8 cellular contexts compared by ENCODE assay signal in genomic region chr19:39435499-39436349, GRCh38. TPM values are rescaled to one million over a fixed set of nuclear protein-coding genes. Genes with fewer than 3 reads are reported as not detected.
DNase-seq lines count a peak whose midpoint lies in the region; ATAC-seq and TF ChIP-seq lines count a peak whose summit lies in the region.

Gene RPS16 (minus strand): TSS chr19:39435949. CDS start chr19:39435895, 54 bp downstream.

- H3K4me3 ChIP-seq in liver (ENCODE audit: low read depth in 1 of 3, low read length in 3 of 3) = peak within 1 kb of the TSS; percentile 77 to 90 (median 81)

- H3K36me3 ChIP-seq in liver (ENCODE audit: control insufficient read depth in 4 of 4, insufficient read depth in 3 of 4, low read depth in 1 of 4, low read length in 3 of 4) = peaks cover 15 to 24% (median 17%) of the 10 kb centered on the region in 4 donors

- peak; percentile 99 for DNase-seq in CD14-positive monocyte (ENCODE audit: low spot score)
- DNase-seq in NCI-H82 (lab: John Stamatoyannopoulos, UW) = peak; percentile 100
- peak; percentile 99 to 100 for DNase-seq in activated CD4-positive, alpha-beta T cell treated with anti-CD3 and anti-CD28 coated beads, Interleukin-2, amount 50 U/mL, for 4 hours
- DNase-seq in dermis blood vessel endothelial cell = peak; percentile 99
- DNase-seq in stimulated activated CD4-positive, alpha-beta T cell treated with anti-CD3 and anti-CD28 coated beads, Interleukin-4, amount 100 ng/mL, for 1 hour = peak; percentile 100

- peak within 1 kb of the TSS; percentile 99 for H3K4me3 Mint-ChIP-seq in CD14-positive monocyte

- H3K9me3 Mint-ChIP-seq in CD14-positive monocyte = peaks cover 0 to 3% (median 0%) of the 10 kb centered on the region in 7 donors

- intact Hi-C loops in CD14-positive monocyte (cut with micrococcal nuclease) = loop anchor here (1.0 to 5.0 kb wide), 3 partner anchors 44 to 97 kb away; partner anchors contain the start of genes EID2B (in 1 of the 2), MED29 (in 1 of the 2), PAF1 (in 1 of the 2) and SAMD4B (in 1 of the 2)

- H3K4me1 ChIP-seq in liver (ENCODE audit: control insufficient read depth in 4 of 4, insufficient read depth in 4 of 4, low read length in 3 of 4) = peaks cover 4 to 32% (median 17%) of the 10 kb centered on the region in 4 donors

- TF ChIP-seq CTCF in CD14-positive monocyte (IDR thresholded peaks at IDR 0.05) = no peak
- TF ChIP-seq CTCF in liver (IDR thresholded peaks at IDR 0.05; ENCODE audit: low read depth, low read length, missing input control) = no peak

- H3K27me3 Mint-ChIP-seq in CD14-positive monocyte (ENCODE audit: low read depth in 3 of 3) = peaks cover 6 to 12% (median 9%) of the 10 kb centered on the region in 3 donors

- H3K9me3 ChIP-seq in liver (ENCODE audit: control insufficient read depth in 4 of 4, low read length in 3 of 4) = no peaks in the 10 kb centered on the region

- H3K27ac Mint-ChIP-seq in CD14-positive monocyte = peak within 1 kb of the TSS; percentile 94 to 99 (median 97)

- H3K27me3 ChIP-seq in liver (ENCODE audit: control insufficient read depth in 4 of 4, insufficient read depth in 4 of 4, low read length in 3 of 4) = no peaks in the 10 kb centered on the region

- peak within 1 kb of the TSS; percentile 79 to 81 for H3K27ac ChIP-seq in liver (ENCODE audit: low read depth in 1 of 2, low read length in 2 of 2)

- ATAC-seq in GM19397 (IDR thresholded peaks at IDR 0.05; ENCODE audit: unreplicated experiment) = peak; percentile 84
- peak; percentile 57 for ATAC-seq in HG03571 (IDR thresholded peaks at IDR 0.05; ENCODE audit: unreplicated experiment)

- WGBS in liver = under 1% methylated on average over 61 of the region's 61 CpGs

- H3K36me3 Mint-ChIP-seq in CD14-positive monocyte = peaks cover 28 to 30% of the 10 kb centered on the region in 2 donors

- H3K4me1 Mint-ChIP-seq in CD14-positive monocyte = peaks cover 40% of the 10 kb centered on the region

- peak within 1 kb of the TSS; percentile 86 to 91 for H3K9ac ChIP-seq in liver (ENCODE audit: low read depth in 1 of 2, low read length in 2 of 2)

- TF ChIP-seq RAD21 in liver (IDR thresholded peaks at IDR 0.05) = peak in 1 of 2 donors; percentile 50

TF ChIP-seq in liver, 16 proteins besides CTCF, POLR2A, EP300 and RAD21:
- peak; percentile 51 for TF ChIP-seq FOXA1 (IDR thresholded peaks at IDR 0.05)
- TF ChIP-seq YY1 (IDR thresholded peaks at IDR 0.05) = peak; percentile 93
- TF ChIP-seq TAF1 (conservative IDR thresholded peaks at IDR 0.05) = peak; percentile 99
- TF ChIP-seq EGR1 (IDR thresholded peaks at IDR 0.05; ENCODE audit: low read depth in 2 of 2) = peak in 1 of 2 donors; percentile 75
- TF ChIP-seq, protein P1, sequence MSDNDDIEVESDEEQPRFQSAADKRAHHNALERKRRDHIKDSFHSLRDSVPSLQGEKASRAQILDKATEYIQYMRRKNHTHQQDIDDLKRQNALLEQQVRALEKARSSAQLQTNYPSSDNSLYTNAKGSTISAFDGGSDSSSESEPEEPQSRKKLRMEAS (IDR thresholded peaks at IDR 0.05) = peak; percentile 88
- TF ChIP-seq, protein P2, sequence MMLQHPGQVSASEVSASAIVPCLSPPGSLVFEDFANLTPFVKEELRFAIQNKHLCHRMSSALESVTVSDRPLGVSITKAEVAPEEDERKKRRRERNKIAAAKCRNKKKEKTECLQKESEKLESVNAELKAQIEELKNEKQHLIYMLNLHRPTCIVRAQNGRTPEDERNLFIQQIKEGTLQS (IDR thresholded peaks at IDR 0.05) = no peak
- TF ChIP-seq, protein P3, sequence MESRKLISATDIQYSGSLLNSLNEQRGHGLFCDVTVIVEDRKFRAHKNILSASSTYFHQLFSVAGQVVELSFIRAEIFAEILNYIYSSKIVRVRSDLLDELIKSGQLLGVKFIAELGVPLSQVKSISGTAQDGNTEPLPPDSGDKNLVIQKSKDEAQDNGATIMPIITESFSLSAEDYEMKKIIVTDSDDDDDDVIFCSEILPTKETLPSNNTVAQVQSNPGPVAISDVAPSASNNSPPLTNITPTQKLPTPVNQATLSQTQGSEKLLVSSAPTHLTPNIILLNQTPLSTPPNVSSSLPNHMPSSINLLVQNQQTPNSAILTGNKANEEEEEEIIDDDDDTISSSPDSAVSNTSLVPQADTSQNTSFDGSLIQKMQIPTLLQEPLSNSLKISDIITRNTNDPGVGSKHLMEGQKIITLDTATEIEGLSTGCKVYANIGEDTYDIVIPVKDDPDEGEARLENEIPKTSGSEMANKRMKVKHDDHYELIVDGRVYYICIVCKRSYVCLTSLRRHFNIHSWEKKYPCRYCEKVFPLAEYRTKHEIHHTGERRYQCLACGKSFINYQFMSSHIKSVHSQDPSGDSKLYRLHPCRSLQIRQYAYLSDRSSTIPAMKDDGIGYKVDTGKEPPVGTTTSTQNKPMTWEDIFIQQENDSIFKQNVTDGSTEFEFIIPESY (IDR thresholded peaks at IDR 0.05) = peak; percentile 98
- TF ChIP-seq NR2F2 (IDR thresholded peaks at IDR 0.05) = peak; percentile 33
- TF ChIP-seq RXRA (IDR thresholded peaks at IDR 0.05) = peak; percentile 33 to 44
- TF ChIP-seq REST (IDR thresholded peaks at IDR 0.05) = peak; percentile 93
- TF ChIP-seq JUND (IDR thresholded peaks at IDR 0.05) = no peak
- peak; percentile 10 for TF ChIP-seq FOXA2 (IDR thresholded peaks at IDR 0.05)
- TF ChIP-seq GABPA (IDR thresholded peaks at IDR 0.05 in 1 of 2, conservative IDR thresholded peaks at IDR 0.05 in 1 of 2) = peak; percentile 82 to 98
- no peak for TF ChIP-seq HNF4G (IDR thresholded peaks at IDR 0.05)
- peak; percentile 71 for TF ChIP-seq SP1 (IDR thresholded peaks at IDR 0.05)
- TF ChIP-seq HNF4A (conservative IDR thresholded peaks at IDR 0.05) = peak; percentile 8 to 32

RNA-seq across cellular contexts. Expression of gene RPS16, which starts in this region (rescaled TPM):
- polyA plus RNA-seq in CD14-positive monocyte = 1,000 to 10,000 TPM in 1 of 2 donors, 100 to 1,000 TPM in 1; 689 to 1,038 TPM
- total RNA-seq in dermis blood vessel endothelial cell = 49.0 and 115 TPM in 2 replicates
- total RNA-seq in liver = 100 to 1,000 TPM; 109 to 111 TPM
- 1,000 to 10,000 TPM in 1 of 2 donors, 100 to 1,000 TPM in 1; 324 to 1,094 TPM for polyA plus RNA-seq in liver

Comparison
In these comparisons a context has a peak if more than half of its experiments do, and no peak if none do; other contexts are left out.
1. Peak in every context shown above with its lines: DNase-seq, ATAC-seq, H3K4me3 ChIP-seq and H3K27ac ChIP-seq.